Comparison of ENCODE assay signal across 8 cellular contexts in the genomic region with DNA sequence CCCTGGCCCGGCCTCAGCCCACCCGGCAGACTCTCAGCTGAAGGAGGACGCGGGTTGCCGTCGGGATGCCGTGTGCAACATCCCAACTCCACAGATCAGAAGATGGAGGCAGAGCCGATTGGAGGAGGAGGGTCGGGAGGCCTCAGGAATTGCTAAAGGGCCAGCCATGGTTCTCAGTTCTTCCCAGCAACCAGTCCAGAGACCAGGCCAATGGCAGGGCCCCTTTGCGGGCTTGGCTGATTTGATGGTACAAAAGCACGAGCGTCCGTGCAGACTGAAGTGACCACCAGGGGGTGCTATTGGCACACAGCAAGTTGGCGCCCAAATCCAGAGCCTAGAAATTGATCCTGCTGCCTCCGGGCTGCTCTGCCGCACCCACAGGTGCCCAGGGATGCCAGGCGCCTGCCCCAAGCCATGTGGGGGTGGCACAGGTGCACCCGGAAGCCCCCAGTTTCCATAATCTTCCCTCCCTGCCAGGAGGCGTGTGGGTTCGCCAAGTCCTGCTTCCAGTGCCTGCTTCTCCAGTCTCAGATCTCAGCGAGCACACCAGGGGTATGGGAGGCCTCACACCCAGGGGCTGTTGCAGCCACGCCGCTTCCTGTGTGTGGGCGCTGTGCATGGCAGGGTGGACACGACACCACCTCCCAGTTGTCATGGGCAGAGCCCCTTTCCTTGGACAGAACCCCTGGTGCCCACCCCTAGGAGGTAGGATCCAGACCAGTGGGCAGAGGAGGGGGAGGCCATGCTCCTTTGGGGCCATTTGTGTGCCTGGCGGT. TPM values are rescaled to one million over a fixed set of nuclear protein-coding genes. Genes with fewer than 3 reads are reported as not detected.
DNase-seq lines count a peak whose midpoint lies in the region; ATAC-seq and TF ChIP-seq lines count a peak whose summit lies in the region.

No MANE protein-coding gene starts in this region.

- H3K9me3 Mint-ChIP-seq in HFFc6 = no peaks in the 10 kb centered on the region

- H3K4me3 ChIP-seq in cardiac fibroblast (replicated peaks in 1 of 2; ENCODE audit: low read depth in 2 of 2, low read length in 2 of 2) (no peak overlapping the region), kidney epithelial cell (ENCODE audit: low read depth, low read length) (no peak overlapping the region)

- H3K36me3 ChIP-seq in kidney epithelial cell (ENCODE audit: control insufficient read depth, insufficient read depth, low read length) = no peaks in the 10 kb centered on the region

- no peaks in the 10 kb centered on the region for H3K36me3 Mint-ChIP-seq in HFFc6 (ENCODE audit: low read depth)

- no peak overlapping the region for H3K27ac Mint-ChIP-seq in HFFc6

- H3K4me3 Mint-ChIP-seq in HFFc6 = no peak overlapping the region

- DNase-seq in D341Med (ENCODE audit: low spot score) = peak; percentile 95
- peak; percentile 76 for DNase-seq in HFFc6
- peak; percentile 83 for DNase-seq in NCI-H2227 treated with DMSO at 0.1 percent for 48 hours (lab: John Stamatoyannopoulos, UW)
- peak; percentile 63 to 75 (median 72) for DNase-seq in activated CD4-positive, CD25-positive, alpha-beta regulatory T cell (lab: John Stamatoyannopoulos, UW)
- DNase-seq in cardiac fibroblast (ENCODE audit: low read depth in 2 of 2) = peak; percentile 93
- DNase-seq in kidney epithelial cell (ENCODE audit: low read depth) = peak; percentile 56
- peak; percentile 83 for DNase-seq in stimulated activated CD4-positive, alpha-beta T cell treated with anti-CD3 and anti-CD28 coated beads, Interleukin-1b, Interleukin-23, amount 100 ng/mL, for 48 hours

- no peak for ATAC-seq in HG03442 (IDR thresholded peaks at IDR 0.05; ENCODE audit: unreplicated experiment)

- H3K4me1 Mint-ChIP-seq in HFFc6 (ENCODE audit: low read depth) = peaks cover 15% of the 10 kb centered on the region

- TF ChIP-seq CTCF in HFFc6 (IDR thresholded peaks at IDR 0.05) (peak; percentile 100), cardiac fibroblast (IDR thresholded peaks at IDR 0.05; ENCODE audit: low read depth, low read length) (peak; percentile 96), kidney epithelial cell (IDR thresholded peaks at IDR 0.05; ENCODE audit: insufficient read depth, low read length, poor library complexity, severe bottlenecking) (peak; percentile 92)

- peaks cover 20% of the 10 kb centered on the region for H3K27me3 Mint-ChIP-seq in HFFc6 (ENCODE audit: insufficient read depth)

- peaks cover 19% of the 10 kb centered on the region for H3K27me3 ChIP-seq in kidney epithelial cell (ENCODE audit: control insufficient read depth, insufficient read depth, low read length)

RNA-seq across cellular contexts. Expression of a gene that starts 7.1 kb away (rescaled TPM):
- total RNA-seq in HFFc6 (2021; fragmentation: NEBNext Ultra II Directional; extraction: Animal tissue kit (Norgen Biotek cat#: 25700)) = under 1 TPM in 2 of 6 experiments, not detected in 4; 0.10 to 0.14 TPM
- total RNA-seq in kidney epithelial cell = not detected in 2 replicates

RNA-seq across cellular contexts. Expression of a gene that starts 18.3 kb away (rescaled TPM):
- total RNA-seq in HFFc6 (2021; fragmentation: NEBNext Ultra II Directional; extraction: Animal tissue kit (Norgen Biotek cat#: 25700)) = 1 to 10 TPM; 1.7 to 3.9 (median 2.8) TPM
- total RNA-seq in kidney epithelial cell = 0.07 TPM in 1 of 2 replicates, not detected in the other

RNA-seq across cellular contexts. Expression of a gene that starts 19.7 kb away (rescaled TPM):
- not detected for total RNA-seq in HFFc6 (2021; fragmentation: NEBNext Ultra II Directional; extraction: Animal tissue kit (Norgen Biotek cat#: 25700))
- not detected in 2 replicates for total RNA-seq in kidney epithelial cell

RNA-seq across cellular contexts. Expression of a gene that starts 34.5 kb away (rescaled TPM):
- under 1 TPM in 1 of 6 experiments, not detected in 5; 0.20 TPM for total RNA-seq in HFFc6 (2021; fragmentation: NEBNext Ultra II Directional; extraction: Animal tissue kit (Norgen Biotek cat#: 25700))
- 0.21 TPM in 1 of 2 replicates, not detected in the other for total RNA-seq in kidney epithelial cell
